12 cellular contexts compared by ENCODE assay signal in genomic region chr17:76753061-76753961, GRCh38. TPM values are rescaled to one million over a fixed set of nuclear protein-coding genes. Genes with fewer than 3 reads are reported as not detected.
DNase-seq lines count a peak whose midpoint lies in the region; ATAC-seq, FAIRE-seq and TF ChIP-seq lines count a peak whose summit lies in the region.
"Had no signal": no experiment of that assay in that cellular context is flagged by ENCODE, and none has a peak within 500 bp of the region (broad histone marks: within the 10 kb centered on the region; RNA-seq: fewer than 3 reads in every experiment).

No MANE protein-coding gene starts in this region.

- peak overlapping the region; percentile 87 for H3K4me3 Mint-ChIP-seq in activated naive CD8-positive, alpha-beta T cell treated with anti-CD3 and anti-CD28 coated beads, Interleukin-2, amount 10 ng/mL, durations not matched to agents 7 days and 5 days
- peak overlapping the region; percentile 87 for H3K4me3 Mint-ChIP-seq in natural killer cell treated with Interleukin-12 subunit alpha and Interleukin-12 subunit beta and Interleukin-15 and Interleukin-18, amount 100 ng/mL, for 72 hours
- H3K4me3 Mint-ChIP-seq: neural crest cell had no signal

- no peak for DNase-seq in GM12891 (ENCODE audit: insufficient read length, low spot score)
- no peak for DNase-seq in RWPE1 (ENCODE audit: low spot score)
- peak; percentile 42 for DNase-seq in activated naive CD8-positive, alpha-beta T cell treated with anti-CD3 and anti-CD28 coated beads, Interleukin-2, amount 10 ng/mL, durations not matched to agents 7 days and 5 days
- DNase-seq in natural killer cell treated with Interleukin-12 subunit alpha and Interleukin-12 subunit beta and Interleukin-15 and Interleukin-18, amount 100 ng/mL, for 72 hours (ENCODE audit: low spot score) = no peak
- DNase-seq in NCI-H226 = no peak
- no peak for DNase-seq in A172 (ENCODE audit: low spot score)
- DNase-seq in DMS 273 (lab: John Stamatoyannopoulos, UW; ENCODE audit: unreplicated experiment) = no peak
- DNase-seq: GM23248 had no signal

- no peak for TF ChIP-seq POLR2A in GM12891 (IDR thresholded peaks at IDR 0.05; ENCODE audit: low read depth, low read length)

- TF ChIP-seq CTCF in RWPE1 (conservative IDR thresholded peaks at IDR 0.05; ENCODE audit: low read depth) = no peak

- no peaks in the 10 kb centered on the region for H3K9me3 Mint-ChIP-seq in activated naive CD8-positive, alpha-beta T cell treated with anti-CD3 and anti-CD28 coated beads, Interleukin-2, amount 10 ng/mL, durations not matched to agents 7 days and 5 days
- H3K9me3 Mint-ChIP-seq in natural killer cell treated with Interleukin-12 subunit alpha and Interleukin-12 subunit beta and Interleukin-15 and Interleukin-18, amount 100 ng/mL, for 72 hours = no peaks in the 10 kb centered on the region
- H3K9me3 Mint-ChIP-seq: neural crest cell had no signal

- H3K27ac Mint-ChIP-seq in activated naive CD8-positive, alpha-beta T cell treated with anti-CD3 and anti-CD28 coated beads, Interleukin-2, amount 10 ng/mL, durations not matched to agents 7 days and 5 days = peak overlapping the region; percentile 97
- H3K27ac Mint-ChIP-seq in natural killer cell treated with Interleukin-12 subunit alpha and Interleukin-12 subunit beta and Interleukin-15 and Interleukin-18, amount 100 ng/mL, for 72 hours = peak overlapping the region; percentile 86 to 90

- POLR2A ChIA-PET in RWPE1 (lab: Yijun Ruan, JAX; ENCODE audit: low non-redundant PET) = no interaction called here
- POLR2A ChIA-PET in activated naive CD8-positive, alpha-beta T cell treated with anti-CD3 and anti-CD28 coated beads, Interleukin-2, amount 10 ng/mL, durations not matched to agents 7 days and 5 days (lab: Charles Lee) = interaction anchor here (0.7 to 2.5 kb wide), 11 partner anchors 12 to 622 kb away, joined by 3 to 47 read pairs (median 4); partner anchors contain the start of genes JMJD6, METTL23, MFSD11 and SRSF2

- peak; percentile 57 for ATAC-seq in activated naive CD8-positive, alpha-beta T cell treated with anti-CD3 and anti-CD28 coated beads, Interleukin-2, amount 10 ng/mL, durations not matched to agents 7 days and 5 days (ENCODE audit: low read depth)
- peak; percentile 68 to 69 for ATAC-seq in natural killer cell treated with Interleukin-12 subunit alpha and Interleukin-12 subunit beta and Interleukin-15 and Interleukin-18, amount 100 ng/mL, for 72 hours
- no peak for ATAC-seq in GM19035 (IDR thresholded peaks at IDR 0.05; ENCODE audit: unreplicated experiment)

- peaks cover 23% of the 10 kb centered on the region for H3K36me3 Mint-ChIP-seq in activated naive CD8-positive, alpha-beta T cell treated with anti-CD3 and anti-CD28 coated beads, Interleukin-2, amount 10 ng/mL, durations not matched to agents 7 days and 5 days
- peaks cover 11% of the 10 kb centered on the region for H3K36me3 Mint-ChIP-seq in natural killer cell treated with Interleukin-12 subunit alpha and Interleukin-12 subunit beta and Interleukin-15 and Interleukin-18, amount 100 ng/mL, for 72 hours

- H3K4me1 Mint-ChIP-seq in activated naive CD8-positive, alpha-beta T cell treated with anti-CD3 and anti-CD28 coated beads, Interleukin-2, amount 10 ng/mL, durations not matched to agents 7 days and 5 days = peaks cover 30% of the 10 kb centered on the region
- H3K4me1 Mint-ChIP-seq in natural killer cell treated with Interleukin-12 subunit alpha and Interleukin-12 subunit beta and Interleukin-15 and Interleukin-18, amount 100 ng/mL, for 72 hours (ENCODE audit: low read depth in 2 of 2) = peaks cover 12 to 18% of the 10 kb centered on the region in 2 donors

- CTCF ChIA-PET in RWPE1 (lab: Yijun Ruan, JAX) = interaction anchor here (0.6 kb wide), 2 partner anchors 10 to 368 kb away, joined by 3 to 4 read pairs; no protein-coding TSS in a partner anchor

- no peaks in the 10 kb centered on the region for H3K27me3 Mint-ChIP-seq in activated naive CD8-positive, alpha-beta T cell treated with anti-CD3 and anti-CD28 coated beads, Interleukin-2, amount 10 ng/mL, durations not matched to agents 7 days and 5 days
- H3K27me3 Mint-ChIP-seq in natural killer cell treated with Interleukin-12 subunit alpha and Interleukin-12 subunit beta and Interleukin-15 and Interleukin-18, amount 100 ng/mL, for 72 hours = no peaks in the 10 kb centered on the region

- peak overlapping the region; percentile 56 for H3K27ac ChIP-seq in RWPE1
- H3K27ac ChIP-seq: GM23248 had no signal

- FAIRE-seq in GM12891 (lab: Jason Lieb, UNC) = peak; percentile 20
- FAIRE-seq: GM19239, islet of Langerhans had no signal

TF ChIP-seq in GM12891, 5 proteins besides CTCF, POLR2A, EP300 and RAD21:
- no peak for TF ChIP-seq POU2F2 (IDR thresholded peaks at IDR 0.05; ENCODE audit: low read depth, low read length)
- no peak for TF ChIP-seq PAX5 (IDR thresholded peaks at IDR 0.05; ENCODE audit: insufficient read depth, low read length, severe bottlenecking)
- no peak for TF ChIP-seq TAF1 (IDR thresholded peaks at IDR 0.05; ENCODE audit: low read depth, low read length)
- TF ChIP-seq POLR2AphosphoS5 (IDR thresholded peaks at IDR 0.05; ENCODE audit: low read depth, low read length) = no peak
- no peak for TF ChIP-seq SPI1 (IDR thresholded peaks at IDR 0.05; ENCODE audit: low read depth, low read length)

RNA-seq across cellular contexts. Expression of gene MFSD11, which starts 15.4 kb away (rescaled TPM):
- 10.2 TPM for polyA plus RNA-seq in GM12891 (2012; ENCODE audit: low read depth, missing spikeins)
- total RNA-seq in activated naive CD8-positive, alpha-beta T cell treated with anti-CD3 and anti-CD28 coated beads, Interleukin-2, amount 10 ng/mL, durations not matched to agents 7 days and 5 days = 10 to 100 TPM; 28.5 to 29.1 TPM
- total RNA-seq in natural killer cell treated with Interleukin-12 subunit alpha and Interleukin-12 subunit beta and Interleukin-15 and Interleukin-18, amount 100 ng/mL, for 72 hours = 10 to 100 TPM; 18.1 to 25.5 TPM
- 24.9 and 30.4 TPM in 2 replicates for total RNA-seq in A172 (2014; rRNA removed; shearing (Covaris generic))

RNA-seq across cellular contexts. Expression of gene SRSF2, which starts 16.2 kb away (rescaled TPM):
- 245 TPM for polyA plus RNA-seq in GM12891 (2012; ENCODE audit: low read depth, missing spikeins)
- 100 to 1,000 TPM; 376 to 384 TPM for total RNA-seq in activated naive CD8-positive, alpha-beta T cell treated with anti-CD3 and anti-CD28 coated beads, Interleukin-2, amount 10 ng/mL, durations not matched to agents 7 days and 5 days
- total RNA-seq in natural killer cell treated with Interleukin-12 subunit alpha and Interleukin-12 subunit beta and Interleukin-15 and Interleukin-18, amount 100 ng/mL, for 72 hours = 100 to 1,000 TPM; 373 to 571 TPM
- 334 and 420 TPM in 2 replicates for total RNA-seq in A172 (2014; rRNA removed; shearing (Covaris generic))

RNA-seq across cellular contexts. Expression of gene METTL23, which starts 26.7 kb away (rescaled TPM):
- 38.7 TPM for polyA plus RNA-seq in GM12891 (2012; ENCODE audit: low read depth, missing spikeins)
- 10 to 100 TPM; 51.1 to 54.1 TPM for total RNA-seq in activated naive CD8-positive, alpha-beta T cell treated with anti-CD3 and anti-CD28 coated beads, Interleukin-2, amount 10 ng/mL, durations not matched to agents 7 days and 5 days
- 10 to 100 TPM; 26.4 to 37.0 TPM for total RNA-seq in natural killer cell treated with Interleukin-12 subunit alpha and Interleukin-12 subunit beta and Interleukin-15 and Interleukin-18, amount 100 ng/mL, for 72 hours
- 38.6 and 45.5 TPM in 2 replicates for total RNA-seq in A172 (2014; rRNA removed; shearing (Covaris generic))

RNA-seq across cellular contexts. Expression of gene JMJD6, which starts 26.9 kb away (rescaled TPM):
- polyA plus RNA-seq in GM12891 (2012; ENCODE audit: low read depth, missing spikeins) = 23.2 TPM
- total RNA-seq in activated naive CD8-positive, alpha-beta T cell treated with anti-CD3 and anti-CD28 coated beads, Interleukin-2, amount 10 ng/mL, durations not matched to agents 7 days and 5 days = 10 to 100 TPM; 55.0 to 58.9 TPM
- total RNA-seq in natural killer cell treated with Interleukin-12 subunit alpha and Interleukin-12 subunit beta and Interleukin-15 and Interleukin-18, amount 100 ng/mL, for 72 hours = 10 to 100 TPM; 74.3 to 97.1 TPM
- 40.5 and 46.8 TPM in 2 replicates for total RNA-seq in A172 (2014; rRNA removed; shearing (Covaris generic))

RNA-seq across cellular contexts. Expression of gene MXRA7, which starts 42.5 kb away (rescaled TPM):
- polyA plus RNA-seq in GM12891 (2012; ENCODE audit: low read depth, missing spikeins) = 0.42 TPM
- total RNA-seq in activated naive CD8-positive, alpha-beta T cell treated with anti-CD3 and anti-CD28 coated beads, Interleukin-2, amount 10 ng/mL, durations not matched to agents 7 days and 5 days = 10 to 100 TPM; 34.4 to 37.2 TPM
- total RNA-seq in natural killer cell treated with Interleukin-12 subunit alpha and Interleukin-12 subunit beta and Interleukin-15 and Interleukin-18, amount 100 ng/mL, for 72 hours = 10 to 100 TPM; 18.1 to 19.4 TPM
- total RNA-seq in A172 (2014; rRNA removed; shearing (Covaris generic)) = 187 and 223 TPM in 2 replicates
